ENCODE assay signal across 1 cellular context in the genomic region with DNA sequence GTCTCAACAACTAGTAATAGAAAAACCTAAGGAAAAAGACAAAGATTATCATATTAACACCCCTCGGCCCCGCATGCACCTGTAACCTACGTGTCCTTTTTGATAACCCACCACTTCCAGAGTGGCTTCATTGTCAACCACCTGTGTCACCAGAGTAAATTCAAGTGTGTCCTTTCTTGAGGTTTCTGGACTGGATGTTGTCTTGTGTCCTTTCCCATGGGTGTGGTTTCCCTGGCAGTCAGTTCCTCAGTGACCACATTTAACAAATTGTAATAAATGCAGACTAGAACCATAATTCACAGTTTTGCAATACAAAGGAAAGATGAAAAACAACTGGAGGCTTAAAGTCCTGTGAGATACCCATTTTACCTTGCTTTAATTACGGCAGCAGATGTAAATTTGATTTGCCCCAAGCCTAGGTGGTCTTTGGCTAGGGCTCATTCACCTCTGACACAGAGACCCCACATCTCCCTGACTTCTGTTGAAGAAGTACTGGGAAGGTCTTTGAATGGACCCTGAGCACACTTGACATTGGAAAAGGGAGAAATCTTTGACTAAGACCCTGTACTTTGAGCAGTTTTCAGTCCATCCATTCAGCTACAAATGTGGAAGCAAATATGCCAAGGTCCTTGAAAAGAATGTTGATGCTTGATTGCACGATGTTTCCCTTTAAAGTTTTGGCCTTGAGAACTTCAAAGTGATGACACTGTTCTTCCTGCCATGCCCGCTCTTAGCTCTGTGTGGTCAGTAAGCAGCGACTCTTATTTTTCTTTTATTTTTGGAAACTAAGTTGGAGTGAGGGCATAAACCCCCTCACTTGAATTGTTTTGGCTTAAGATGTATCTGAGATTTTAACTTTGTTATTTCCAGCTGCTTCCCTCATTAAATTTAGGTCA.
TF ChIP-seq lines count a peak whose summit lies in the region.

No MANE protein-coding gene starts in this region.

TF ChIP-seq in HepG2, 621 proteins besides CTCF, POLR2A, EP300 and RAD21 (continued from another document and continues in another):
- TF ChIP-seq RERE (CRISPR knock-in tag; IDR thresholded peaks at IDR 0.05; ENCODE audit: low read depth) = peak; percentile 53; the same call in 1 of the 2 replicates
- TF ChIP-seq, protein P1, sequence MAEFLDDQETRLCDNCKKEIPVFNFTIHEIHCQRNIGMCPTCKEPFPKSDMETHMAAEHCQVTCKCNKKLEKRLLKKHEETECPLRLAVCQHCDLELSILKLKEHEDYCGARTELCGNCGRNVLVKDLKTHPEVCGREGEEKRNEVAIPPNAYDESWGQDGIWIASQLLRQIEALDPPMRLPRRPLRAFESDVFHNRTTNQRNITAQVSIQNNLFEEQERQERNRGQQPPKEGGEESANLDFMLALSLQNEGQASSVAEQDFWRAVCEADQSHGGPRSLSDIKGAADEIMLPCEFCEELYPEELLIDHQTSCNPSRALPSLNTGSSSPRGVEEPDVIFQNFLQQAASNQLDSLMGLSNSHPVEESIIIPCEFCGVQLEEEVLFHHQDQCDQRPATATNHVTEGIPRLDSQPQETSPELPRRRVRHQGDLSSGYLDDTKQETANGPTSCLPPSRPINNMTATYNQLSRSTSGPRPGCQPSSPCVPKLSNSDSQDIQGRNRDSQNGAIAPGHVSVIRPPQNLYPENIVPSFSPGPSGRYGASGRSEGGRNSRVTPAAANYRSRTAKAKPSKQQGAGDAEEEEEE (CRISPR knock-in tag; IDR thresholded peaks at IDR 0.05; ENCODE audit: borderline replicate concordance) = no peak
- TF ChIP-seq TRIM24 (CRISPR knock-in tag; IDR thresholded peaks at IDR 0.05) = no peak
- TF ChIP-seq FOXO1 (CRISPR knock-in tag; IDR thresholded peaks at IDR 0.05) = peak; percentile 97
- 0 out of 2 replicates have a peak, but pooled peaks have one; percentile 16 for TF ChIP-seq TGIF2 (CRISPR knock-in tag; IDR thresholded peaks at IDR 0.05)
- no peak for TF ChIP-seq ZNF121 (CRISPR knock-in tag; IDR thresholded peaks at IDR 0.05)
- no peak for TF ChIP-seq AHR (CRISPR knock-in tag; IDR thresholded peaks at IDR 0.05)
- no peak for TF ChIP-seq RBFOX2 (IDR thresholded peaks at IDR 0.05; ENCODE audit: low read depth, low read length)
- no peak for TF ChIP-seq DR1 (CRISPR knock-in tag; IDR thresholded peaks at IDR 0.05)
- no peak for TF ChIP-seq USF2 (IDR thresholded peaks at IDR 0.05; ENCODE audit: low read depth, low read length)
- no peak for TF ChIP-seq USF2 (CRISPR knock-in tag; IDR thresholded peaks at IDR 0.05; ENCODE audit: borderline replicate concordance)
- no peak for TF ChIP-seq PTBP1 (IDR thresholded peaks at IDR 0.05; ENCODE audit: low read depth, low read length, poor library complexity, severe bottlenecking)
- TF ChIP-seq, protein P2, sequence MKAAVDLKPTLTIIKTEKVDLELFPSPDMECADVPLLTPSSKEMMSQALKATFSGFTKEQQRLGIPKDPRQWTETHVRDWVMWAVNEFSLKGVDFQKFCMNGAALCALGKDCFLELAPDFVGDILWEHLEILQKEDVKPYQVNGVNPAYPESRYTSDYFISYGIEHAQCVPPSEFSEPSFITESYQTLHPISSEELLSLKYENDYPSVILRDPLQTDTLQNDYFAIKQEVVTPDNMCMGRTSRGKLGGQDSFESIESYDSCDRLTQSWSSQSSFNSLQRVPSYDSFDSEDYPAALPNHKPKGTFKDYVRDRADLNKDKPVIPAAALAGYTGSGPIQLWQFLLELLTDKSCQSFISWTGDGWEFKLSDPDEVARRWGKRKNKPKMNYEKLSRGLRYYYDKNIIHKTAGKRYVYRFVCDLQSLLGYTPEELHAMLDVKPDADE (CRISPR knock-in tag; IDR thresholded peaks at IDR 0.05) = no peak
- TF ChIP-seq, protein P3, sequence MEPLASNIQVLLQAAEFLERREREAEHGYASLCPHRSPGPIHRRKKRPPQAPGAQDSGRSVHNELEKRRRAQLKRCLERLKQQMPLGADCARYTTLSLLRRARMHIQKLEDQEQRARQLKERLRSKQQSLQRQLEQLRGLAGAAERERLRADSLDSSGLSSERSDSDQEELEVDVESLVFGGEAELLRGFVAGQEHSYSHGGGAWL (CRISPR knock-in tag; IDR thresholded peaks at IDR 0.05) = no peak
- TF ChIP-seq ZNF263 (CRISPR knock-in tag; IDR thresholded peaks at IDR 0.05) = no peak
- peak; percentile 59; the same call in 1 of the 2 replicates for TF ChIP-seq ZNF772 (CRISPR knock-in tag; IDR thresholded peaks at IDR 0.05)
- no peak for TF ChIP-seq ZNF720 (CRISPR knock-in tag; IDR thresholded peaks at IDR 0.05)
- TF ChIP-seq ZNF510 (CRISPR knock-in tag; IDR thresholded peaks at IDR 0.05; ENCODE audit: low read depth) = no peak
- no peak for TF ChIP-seq SKI (IDR thresholded peaks at IDR 0.05; ENCODE audit: partially characterized antibody)
- TF ChIP-seq ZNF558 (CRISPR knock-in tag; IDR thresholded peaks at IDR 0.05; ENCODE audit: borderline replicate concordance) = no peak
- no peak for TF ChIP-seq ZNF20 (CRISPR knock-in tag; IDR thresholded peaks at IDR 0.05)
- peak; percentile 90 for TF ChIP-seq FOXP4 (CRISPR knock-in tag; IDR thresholded peaks at IDR 0.05)
- no peak for TF ChIP-seq RFX3 (CRISPR knock-in tag; IDR thresholded peaks at IDR 0.05)
- TF ChIP-seq HOXA3 (CRISPR knock-in tag; IDR thresholded peaks at IDR 0.05) = peak; percentile 58
- TF ChIP-seq ELF3 (CRISPR knock-in tag; IDR thresholded peaks at IDR 0.05) = peak; percentile 85; the same call in 1 of the 2 replicates
- TF ChIP-seq FOXM1 (CRISPR knock-in tag; IDR thresholded peaks at IDR 0.05) = no peak
- TF ChIP-seq DNMT3B (CRISPR knock-in tag; conservative IDR thresholded peaks at IDR 0.05) = 0 out of 2 replicates have a peak, but pooled peaks have one; percentile 40
- TF ChIP-seq DMAP1 (CRISPR knock-in tag; IDR thresholded peaks at IDR 0.05) = peak; percentile 48; the same call in 1 of the 2 replicates
- TF ChIP-seq ZNF605 (CRISPR knock-in tag; IDR thresholded peaks at IDR 0.05) = no peak
- TF ChIP-seq, protein P4, sequence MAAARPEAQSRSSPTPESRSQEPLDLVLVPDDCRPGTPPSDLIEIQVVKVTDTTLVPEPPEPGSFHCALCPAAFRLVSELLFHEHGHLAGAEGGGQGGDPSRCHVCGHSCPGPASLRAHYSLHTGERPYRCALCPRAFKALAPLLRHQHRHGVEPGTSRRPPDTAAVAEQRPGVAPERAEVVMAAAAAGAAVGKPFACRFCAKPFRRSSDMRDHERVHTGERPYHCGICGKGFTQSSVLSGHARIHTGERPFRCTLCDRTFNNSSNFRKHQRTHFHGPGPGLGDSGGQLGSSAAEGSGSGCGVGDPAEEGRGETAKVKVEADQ (CRISPR knock-in tag; IDR thresholded peaks at IDR 0.05; ENCODE audit: borderline replicate concordance) = 0 out of 2 replicates have a peak, but pooled peaks have one; percentile 55
- TF ChIP-seq MAFF (IDR thresholded peaks at IDR 0.05; ENCODE audit: low read depth, low read length) = 0 out of 2 replicates have a peak, but pooled peaks have one; percentile 22
- peak; percentile 83 for TF ChIP-seq PPARG (CRISPR knock-in tag; conservative IDR thresholded peaks at IDR 0.05)
- peak; percentile 24; the same call in 1 of the 2 replicates for TF ChIP-seq GABPB1 (CRISPR knock-in tag; IDR thresholded peaks at IDR 0.05)
- TF ChIP-seq ZFP37 (CRISPR knock-in tag; IDR thresholded peaks at IDR 0.05; ENCODE audit: borderline replicate concordance) = no peak
- no peak for TF ChIP-seq HES4 (CRISPR knock-in tag; IDR thresholded peaks at IDR 0.05; ENCODE audit: borderline replicate concordance)
- no peak for TF ChIP-seq MED8 (CRISPR knock-in tag; IDR thresholded peaks at IDR 0.05; ENCODE audit: insufficient replicate concordance)
- no peak for TF ChIP-seq BCL3 (CRISPR knock-in tag; IDR thresholded peaks at IDR 0.05)
- TF ChIP-seq ZNF547 (CRISPR knock-in tag; IDR thresholded peaks at IDR 0.05) = no peak
- no peak for TF ChIP-seq HCFC1 (IDR thresholded peaks at IDR 0.05; ENCODE audit: low read depth, low read length)
- no peak for TF ChIP-seq ZNF597 (CRISPR knock-in tag; IDR thresholded peaks at IDR 0.05)
- TF ChIP-seq ZFP90 (CRISPR knock-in tag; IDR thresholded peaks at IDR 0.05; ENCODE audit: borderline replicate concordance) = no peak
- TF ChIP-seq ZNF225 (CRISPR knock-in tag; IDR thresholded peaks at IDR 0.05) = no peak
- no peak; the same call in 1 of the 2 replicates for TF ChIP-seq MIER2 (CRISPR knock-in tag; IDR thresholded peaks at IDR 0.05)
- no peak; the same call in 1 of the 2 replicates for TF ChIP-seq ZNF652 (CRISPR knock-in tag; IDR thresholded peaks at IDR 0.05; ENCODE audit: borderline replicate concordance, low read depth)
- TF ChIP-seq ZNF674 (CRISPR knock-in tag; IDR thresholded peaks at IDR 0.05; ENCODE audit: low read depth) = no peak
- TF ChIP-seq SP140L (CRISPR knock-in tag; IDR thresholded peaks at IDR 0.05; ENCODE audit: borderline replicate concordance) = peak; percentile 65; the same call in 1 of the 2 replicates
- TF ChIP-seq CEBPB (IDR thresholded peaks at IDR 0.05; ENCODE audit: borderline replicate concordance, low read depth, low read length) = peak; percentile 88
